1 cellular context compared by ENCODE assay signal in genomic region chr18:78769502-78770113, GRCh38.
TF ChIP-seq lines count a peak whose summit lies in the region.

No MANE protein-coding gene starts in this region.

TF ChIP-seq in WTC11, 78 proteins besides CTCF, POLR2A, EP300 and RAD21 (continued from another document):
- TF ChIP-seq, protein P1, sequence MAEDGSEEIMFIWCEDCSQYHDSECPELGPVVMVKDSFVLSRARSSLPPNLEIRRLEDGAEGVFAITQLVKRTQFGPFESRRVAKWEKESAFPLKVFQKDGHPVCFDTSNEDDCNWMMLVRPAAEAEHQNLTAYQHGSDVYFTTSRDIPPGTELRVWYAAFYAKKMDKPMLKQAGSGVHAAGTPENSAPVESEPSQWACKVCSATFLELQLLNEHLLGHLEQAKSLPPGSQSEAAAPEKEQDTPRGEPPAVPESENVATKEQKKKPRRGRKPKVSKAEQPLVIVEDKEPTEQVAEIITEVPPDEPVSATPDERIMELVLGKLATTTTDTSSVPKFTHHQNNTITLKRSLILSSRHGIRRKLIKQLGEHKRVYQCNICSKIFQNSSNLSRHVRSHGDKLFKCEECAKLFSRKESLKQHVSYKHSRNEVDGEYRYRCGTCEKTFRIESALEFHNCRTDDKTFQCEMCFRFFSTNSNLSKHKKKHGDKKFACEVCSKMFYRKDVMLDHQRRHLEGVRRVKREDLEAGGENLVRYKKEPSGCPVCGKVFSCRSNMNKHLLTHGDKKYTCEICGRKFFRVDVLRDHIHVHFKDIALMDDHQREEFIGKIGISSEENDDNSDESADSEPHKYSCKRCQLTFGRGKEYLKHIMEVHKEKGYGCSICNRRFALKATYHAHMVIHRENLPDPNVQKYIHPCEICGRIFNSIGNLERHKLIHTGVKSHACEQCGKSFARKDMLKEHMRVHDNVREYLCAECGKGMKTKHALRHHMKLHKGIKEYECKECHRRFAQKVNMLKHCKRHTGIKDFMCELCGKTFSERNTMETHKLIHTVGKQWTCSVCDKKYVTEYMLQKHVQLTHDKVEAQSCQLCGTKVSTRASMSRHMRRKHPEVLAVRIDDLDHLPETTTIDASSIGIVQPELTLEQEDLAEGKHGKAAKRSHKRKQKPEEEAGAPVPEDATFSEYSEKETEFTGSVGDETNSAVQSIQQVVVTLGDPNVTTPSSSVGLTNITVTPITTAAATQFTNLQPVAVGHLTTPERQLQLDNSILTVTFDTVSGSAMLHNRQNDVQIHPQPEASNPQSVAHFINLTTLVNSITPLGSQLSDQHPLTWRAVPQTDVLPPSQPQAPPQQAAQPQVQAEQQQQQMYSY (CRISPR knock-in tag; IDR thresholded peaks at IDR 0.05), result no peak
- TF ChIP-seq USF2 (CRISPR knock-in tag; IDR thresholded peaks at IDR 0.05), result no peak
- TF ChIP-seq ZNF263 (CRISPR knock-in tag; IDR thresholded peaks at IDR 0.05; ENCODE audit: low read depth), result no peak
